9 cellular contexts compared by ENCODE assay signal in genomic region chr10:59580257-59580863, GRCh38.
DNase-seq lines count a peak whose midpoint lies in the region; ATAC-seq, FAIRE-seq and TF ChIP-seq lines count a peak whose summit lies in the region.
"Had no signal": no experiment of that assay in that cellular context is flagged by ENCODE, and none has a peak within 500 bp of the region (broad histone marks: within the 10 kb centered on the region; RNA-seq: fewer than 3 reads in every experiment).

No MANE protein-coding gene starts in this region.

- H3K36me3 ChIP-seq in sigmoid colon = no peaks in the 10 kb centered on the region

- ATAC-seq in HG03354 (IDR thresholded peaks at IDR 0.05; ENCODE audit: poor library complexity, severe bottlenecking, unreplicated experiment) = no peak
- no peak for ATAC-seq in GM21528 (IDR thresholded peaks at IDR 0.05; ENCODE audit: low FRiP score, unreplicated experiment)

- H3K9me3 Mint-ChIP-seq in activated naive CD8-positive, alpha-beta T cell treated with anti-CD3 and anti-CD28 coated beads for 36 hours = no peaks in the 10 kb centered on the region

- WGBS in sigmoid colon, 2 donors = 65 to 69% methylated on average over 1 of the region's 1 CpG

- H3K27ac ChIP-seq in sigmoid colon = no peak overlapping the region

- peak; percentile 13 for DNase-seq in DMS 273 (lab: John Stamatoyannopoulos, UW; ENCODE audit: unreplicated experiment)
- no peak for DNase-seq in DMS 273 treated with DMSO at 0.1 percent for 48 hours (lab: John Stamatoyannopoulos, UW)
- DNase-seq in RCC 7860 (ENCODE audit: low spot score) = peak; percentile 31
- no peak for DNase-seq in frontal cortex (ENCODE audit: low spot score in 2 of 2)
- no peak for DNase-seq in sigmoid colon
- DNase-seq in activated naive CD8-positive, alpha-beta T cell treated with anti-CD3 and anti-CD28 coated beads for 36 hours = no peak

- TF ChIP-seq POLR2A in sigmoid colon (IDR thresholded peaks at IDR 0.05) = no peak

- no peaks in the 10 kb centered on the region for H3K9me3 ChIP-seq in sigmoid colon

- TF ChIP-seq EP300 in sigmoid colon (IDR thresholded peaks at IDR 0.05) = no peak

- no peak for FAIRE-seq in RCC 7860 (lab: Jason Lieb, UNC)
- FAIRE-seq in frontal cortex (lab: Jason Lieb, UNC) = peak; percentile 30
- FAIRE-seq: A204.1 had no signal

- no peaks in the 10 kb centered on the region for H3K4me1 Mint-ChIP-seq in activated naive CD8-positive, alpha-beta T cell treated with anti-CD3 and anti-CD28 coated beads for 36 hours

- intact Hi-C loops in sigmoid colon (cut with DNase I) = loop anchor here (5.0 kb wide), 1 partner anchor 218 kb away; the partner anchor contains the start of gene FAM13C

- H3K27me3 Mint-ChIP-seq in activated naive CD8-positive, alpha-beta T cell treated with anti-CD3 and anti-CD28 coated beads for 36 hours = peaks cover 4% of the 10 kb centered on the region

- H3K4me3 ChIP-seq in sigmoid colon = no peak overlapping the region

- H3K4me3 Mint-ChIP-seq in activated naive CD8-positive, alpha-beta T cell treated with anti-CD3 and anti-CD28 coated beads for 36 hours = no peak overlapping the region

- no peak overlapping the region for H3K27ac Mint-ChIP-seq in activated naive CD8-positive, alpha-beta T cell treated with anti-CD3 and anti-CD28 coated beads for 36 hours

- no peaks in the 10 kb centered on the region for H3K36me3 Mint-ChIP-seq in activated naive CD8-positive, alpha-beta T cell treated with anti-CD3 and anti-CD28 coated beads for 36 hours

- TF ChIP-seq CTCF in sigmoid colon (IDR thresholded peaks at IDR 0.05) = peak in 3 of 4 experiments; percentile 26 to 50 (median 42)

- no peaks in the 10 kb centered on the region for H3K27me3 ChIP-seq in sigmoid colon

- H3K4me1 ChIP-seq in sigmoid colon = peaks cover 0 to 68% (median 25%) of the 10 kb centered on the region in 4 donors

Comparison
In these comparisons a context has a peak if more than half of its experiments do, and no peak if none do; other contexts are left out.
1. DNase-seq: peak in DMS 273 (single experiment) and RCC 7860 (single experiment); none in DMS 273 treated with DMSO at 0.1 percent for 48 hours (single experiment), frontal cortex (0 of 2), sigmoid colon (single experiment) and activated naive CD8-positive, alpha-beta T cell treated with anti-CD3 and anti-CD28 coated beads for 36 hours (single experiment).